Comparison of ENCODE assay signal across 24 cellular contexts in genomic region chr5:159955056-159955624, GRCh38. TPM values are rescaled to one million over a fixed set of nuclear protein-coding genes. Genes with fewer than 3 reads are reported as not detected.
DNase-seq lines count a peak whose midpoint lies in the region; ATAC-seq, FAIRE-seq and TF ChIP-seq lines count a peak whose summit lies in the region.
"Had no signal": no experiment of that assay in that cellular context is flagged by ENCODE, and none has a peak within 500 bp of the region (broad histone marks: within the 10 kb centered on the region; RNA-seq: fewer than 3 reads in every experiment).

No MANE protein-coding gene starts in this region.

- no peak overlapping the region for H3K4me3 Mint-ChIP-seq in stimulated activated memory B cell treated with anti-CD40 and anti-IgM and Interleukin-4, amounts not matched to agents 10 μg/mL and 1 μg/mL and 100 μg/mL, for 72 hours
- H3K4me3 Mint-ChIP-seq in Caco-2 (ENCODE audit: unreplicated experiment): no peak overlapping the region
- H3K4me3 Mint-ChIP-seq: CD4-positive, CD25-positive, alpha-beta regulatory T cell; GM23338; HFFc6 had no signal

- ATAC-seq in HCT116 (peak; percentile 44), HepG2 (no peak)
- ATAC-seq in stimulated activated memory B cell treated with anti-CD40 and anti-IgM and Interleukin-4, amounts not matched to agents 10 μg/mL and 1 μg/mL and 100 μg/mL, for 72 hours: peak; percentile 34
- ATAC-seq in stimulated activated naive CD8-positive, alpha-beta T cell treated with anti-CD3 and anti-CD28 coated beads, Interleukin-15, Interleukin-2, amounts not matched to agents 100 U/mL and 50 U/mL, for 24 hours: no peak
- ATAC-seq: GM12878, GM23338 had no signal

- no peaks in the 10 kb centered on the region for H3K9me2 ChIP-seq in HCT116 (ENCODE audit: insufficient read depth)

- 89 to 92% methylated on average over 6 of the region's 6 CpGs for WGBS in testis, 2 donors
- 1% methylated on average over 6 of the region's 6 CpGs for WGBS in HepG2 (ENCODE audit: low lambda C conversion rate)

- TF ChIP-seq EP300 in HepG2 (IDR thresholded peaks at IDR 0.05; ENCODE audit: low read depth in 2 of 2, low read length in 2 of 2): no peak
- TF ChIP-seq EP300 in HepG2 (CRISPR knock-in tag; IDR thresholded peaks at IDR 0.05; ENCODE audit: borderline replicate concordance): no peak

- H3K27me3 ChIP-seq in HCT116 (ENCODE audit: insufficient read depth, low read length) (no peaks in the 10 kb centered on the region), SJSA1 (replicated peaks) (no peaks in the 10 kb centered on the region), testis (no peaks in the 10 kb centered on the region), HepG2 (ENCODE audit: control insufficient read depth in 1 of 2, insufficient read depth in 2 of 2, low read length in 2 of 2) (peaks cover 1 to 4% of the 10 kb centered on the region in 2 experiments; a peak in 2 of 5 replicates), Caco-2 (replicated peaks; ENCODE audit: control insufficient read depth, insufficient read depth, low read length) (no peaks in the 10 kb centered on the region; the same call in 1 of the 2 replicates)

- peaks cover 0 to 14% of the 10 kb centered on the region in 2 experiments; a peak in 2 of 4 replicates for H3K4me1 ChIP-seq in HCT116 (ENCODE audit: control insufficient read depth in 1 of 2, insufficient read depth in 2 of 2, low read length in 2 of 2)
- H3K4me1 ChIP-seq in SJSA1 (replicated peaks): peaks cover 34% of the 10 kb centered on the region
- no peaks in the 10 kb centered on the region for H3K4me1 ChIP-seq in testis
- H3K4me1 ChIP-seq in HepG2 (ENCODE audit: insufficient read depth, low read length): no peaks in the 10 kb centered on the region
- H3K4me1 ChIP-seq in Caco-2: no peaks in the 10 kb centered on the region
- H3K4me1 ChIP-seq: BE2C had no signal

- intact Hi-C loops in HCT116 (cut with micrococcal nuclease) (no loop called here), testis (cut with DNase I; ENCODE audit: low total_unique reads) (no loop called here), HepG2 (cut with micrococcal nuclease; ENCODE audit: unreplicated experiment) (no loop called here), Caco-2 (cut with micrococcal nuclease; ENCODE audit: unreplicated experiment) (no loop called here)

- FAIRE-seq in HepG2 (lab: Jason Lieb, UNC): no peak
- FAIRE-seq: A204.1, GM12878, H54, HTR-8/SVneo had no signal

- H4K20me1 ChIP-seq in HCT116 (ENCODE audit: insufficient read depth) (no peaks in the 10 kb centered on the region), HepG2 (ENCODE audit: insufficient read depth, low read length) (no peaks in the 10 kb centered on the region)

- in situ Hi-C loops in HepG2 (cut with HindIII; ENCODE audit: extremely low pct_ligation_motif_present, low pct_unique_long_range_greater_than_20kb): no loop called here

- TF ChIP-seq RAD21 in HCT116 (IDR thresholded peaks at IDR 0.05; ENCODE audit: low read depth) (no peak), HepG2 (CRISPR knock-in tag; IDR thresholded peaks at IDR 0.05) (no peak)

- no peak overlapping the region for H3K4me2 ChIP-seq in HCT116 (ENCODE audit: low read length)
- no peak overlapping the region for H3K4me2 ChIP-seq in HepG2 (ENCODE audit: low read depth, low read length)
- H3K4me2 ChIP-seq: GM23338 had no signal

- no peak overlapping the region for H3K27ac ChIP-seq in HCT116 (ENCODE audit: low read depth, low read length)
- H3K27ac ChIP-seq in SJSA1: peak overlapping the region; percentile 23; the same call in 1 of the 2 replicates
- H3K27ac ChIP-seq in testis: no peak overlapping the region
- H3K27ac ChIP-seq in HepG2 (ENCODE audit: extremely low read length, insufficient read depth, low read length): no peak overlapping the region
- H3K27ac ChIP-seq: HL-60 had no signal

- H3K4me3 ChIP-seq in HCT116 (replicated peaks in 1 of 2; ENCODE audit: low read depth in 1 of 2, low read length in 2 of 2) (no peak overlapping the region), SJSA1 (no peak overlapping the region), testis (no peak overlapping the region), HepG2 (replicated peaks in 1 of 3; ENCODE audit: insufficient read depth in 1 of 3, low read depth in 2 of 3, low read length in 3 of 3) (no peak overlapping the region), Caco-2 (ENCODE audit: low read depth, low read length) (no peak overlapping the region)
- H3K4me3 ChIP-seq: GM12878, GM23338 had no signal

- H3K9me3 ChIP-seq in HCT116 (ENCODE audit: control insufficient read depth in 1 of 2, insufficient read depth in 1 of 2, low read depth in 1 of 2, low read length in 2 of 2) (no peaks in the 10 kb centered on the region), SJSA1 (replicated peaks) (no peaks in the 10 kb centered on the region), testis (no peaks in the 10 kb centered on the region), HepG2 (ENCODE audit: low read length) (no peaks in the 10 kb centered on the region), Caco-2 (no peaks in the 10 kb centered on the region)
- H3K9me3 ChIP-seq: BE2C had no signal

- no peak overlapping the region for H2AFZ ChIP-seq in HCT116 (ENCODE audit: low read depth, low read length, poor library complexity, severe bottlenecking)
- H2AFZ ChIP-seq in HepG2 (ENCODE audit: low read length): no peak overlapping the region
- H2AFZ ChIP-seq: GM23338 had no signal

- H3K9ac ChIP-seq in HCT116 (ENCODE audit: low read length): no peak overlapping the region
- H3K9ac ChIP-seq in HepG2 (ENCODE audit: insufficient read depth, low read depth, low read length): no peak overlapping the region

- H3K79me2 ChIP-seq in HCT116 (ENCODE audit: insufficient read depth, low read length): no peaks in the 10 kb centered on the region
- no peaks in the 10 kb centered on the region for H3K79me2 ChIP-seq in HepG2 (ENCODE audit: insufficient read depth, low read length)

- DNase-seq in HCT116 (ENCODE audit: low read depth, low spot score) (no peak), SJSA1 (ENCODE audit: low read depth in 1 of 2, low spot score in 2 of 2) (peak in 1 of 2 experiments; percentile 49), myocyte (ENCODE audit: low read depth) (peak; percentile 54), testis (no peak), HepG2 (ENCODE audit: low spot score) (no peak), Caco-2 (no peak)
- DNase-seq in stimulated activated naive CD8-positive, alpha-beta T cell treated with anti-CD3 and anti-CD28 coated beads, Interleukin-15, Interleukin-2, amounts not matched to agents 100 U/mL and 50 U/mL, for 24 hours: no peak
- DNase-seq: ACHN; BE2C; C1 segment of cervical spinal cord; CD4-positive, CD25-positive, alpha-beta regulatory T cell; DMS153; DND-41; EL; HCEC 1CT; HFFc6; KG1 had no signal

- POLR2A ChIA-PET in HCT116 (lab: Charles Lee) (no interaction called here), HepG2 (lab: Yijun Ruan, JAX) (no interaction called here), Caco-2 (lab: Charles Lee) (no interaction called here)

- H3K27me3 Mint-ChIP-seq in stimulated activated memory B cell treated with anti-CD40 and anti-IgM and Interleukin-4, amounts not matched to agents 10 μg/mL and 1 μg/mL and 100 μg/mL, for 72 hours: peaks cover 3% of the 10 kb centered on the region
- H3K27me3 Mint-ChIP-seq in Caco-2 (ENCODE audit: insufficient read depth, unreplicated experiment): peaks cover 16% of the 10 kb centered on the region

- no peak for TF ChIP-seq POLR2A in HCT116 (IDR thresholded peaks at IDR 0.05; ENCODE audit: borderline replicate concordance, extremely low read depth, insufficient read depth, insufficient read length)
- TF ChIP-seq POLR2A in testis (IDR thresholded peaks at IDR 0.05): no peak
- no peak for TF ChIP-seq POLR2A in HepG2 (IDR thresholded peaks at IDR 0.05; ENCODE audit: insufficient read depth in 1 of 2, low read depth in 2 of 2, low read length in 2 of 2)

- no peaks in the 10 kb centered on the region for H3K9me3 Mint-ChIP-seq in stimulated activated memory B cell treated with anti-CD40 and anti-IgM and Interleukin-4, amounts not matched to agents 10 μg/mL and 1 μg/mL and 100 μg/mL, for 72 hours
- H3K9me3 Mint-ChIP-seq in Caco-2 (ENCODE audit: unreplicated experiment): no peaks in the 10 kb centered on the region
- H3K9me3 Mint-ChIP-seq: CD4-positive, CD25-positive, alpha-beta regulatory T cell; GM23338; HFFc6 had no signal

- TF ChIP-seq CTCF in HCT116 (IDR thresholded peaks at IDR 0.05 in 2 of 3, conservative IDR thresholded peaks at IDR 0.05 in 1 of 3; ENCODE audit: borderline replicate concordance in 1 of 3, insufficient read depth in 1 of 3, low read depth in 2 of 3, low read length in 2 of 3) (no peak), testis (IDR thresholded peaks at IDR 0.05) (no peak), HepG2 (CRISPR knock-in tag; IDR thresholded peaks at IDR 0.05) (no peak), Caco-2 (IDR thresholded peaks at IDR 0.05; ENCODE audit: insufficient read depth in 1 of 2, low read depth in 1 of 2, low read length in 1 of 2, severe bottlenecking in 1 of 2, unreplicated experiment in 1 of 2) (no peak)

- no peak overlapping the region for H3K27ac Mint-ChIP-seq in stimulated activated memory B cell treated with anti-CD40 and anti-IgM and Interleukin-4, amounts not matched to agents 10 μg/mL and 1 μg/mL and 100 μg/mL, for 72 hours
- no peak overlapping the region for H3K27ac Mint-ChIP-seq in Caco-2 (ENCODE audit: unreplicated experiment)
- H3K27ac Mint-ChIP-seq: GM23338, HFFc6 had no signal

- CTCF ChIA-PET in HCT116 (lab: Charles Lee) (no interaction called here), HepG2 (lab: Yijun Ruan, JAX; ENCODE audit: low intra/inter-chr PET ratio, low total read pairs) (no interaction called here), Caco-2 (lab: Charles Lee) (no interaction called here)

- H3K36me3 ChIP-seq in HCT116 (ENCODE audit: control insufficient read depth in 1 of 2, insufficient read depth in 2 of 2, low read length in 2 of 2) (no peaks in the 10 kb centered on the region), SJSA1 (no peaks in the 10 kb centered on the region), testis (ENCODE audit: low read depth, missing control alignments) (no peaks in the 10 kb centered on the region), HepG2 (replicated peaks in 1 of 2; ENCODE audit: control insufficient read depth in 1 of 2, insufficient read depth in 2 of 2, low read length in 2 of 2) (no peaks in the 10 kb centered on the region), Caco-2 (ENCODE audit: control insufficient read depth, insufficient read depth, low read length) (no peaks in the 10 kb centered on the region)
- H3K36me3 ChIP-seq: BE2C had no signal

- no peaks in the 10 kb centered on the region for H3K4me1 Mint-ChIP-seq in stimulated activated memory B cell treated with anti-CD40 and anti-IgM and Interleukin-4, amounts not matched to agents 10 μg/mL and 1 μg/mL and 100 μg/mL, for 72 hours
- no peaks in the 10 kb centered on the region for H3K4me1 Mint-ChIP-seq in Caco-2 (ENCODE audit: low read depth, unreplicated experiment)
- H3K4me1 Mint-ChIP-seq: GM23338 had no signal

- BruUV-seq in HCT116 (replicated peaks; lab: Mats Ljungman, UMichigan): no TSS peak
- no TSS peak for BruUV-seq in HepG2 (replicated peaks; lab: Mats Ljungman, UMichigan)
- BruUV-seq in Caco-2 (replicated peaks; lab: Mats Ljungman, UMichigan): no TSS peak

- RAD21 ChIA-PET in HCT116 (lab: Charles Lee; ENCODE audit: low non-redundant PET in 1 of 2, low total read pairs in 2 of 2, uncharacterized antibody in 2 of 2, unreplicated experiment in 2 of 2): no interaction called here

- H3K36me3 Mint-ChIP-seq in stimulated activated memory B cell treated with anti-CD40 and anti-IgM and Interleukin-4, amounts not matched to agents 10 μg/mL and 1 μg/mL and 100 μg/mL, for 72 hours: no peaks in the 10 kb centered on the region
- no peaks in the 10 kb centered on the region for H3K36me3 Mint-ChIP-seq in Caco-2 (ENCODE audit: insufficient read depth, unreplicated experiment)
- H3K36me3 Mint-ChIP-seq: CD4-positive, CD25-positive, alpha-beta regulatory T cell had no signal

RNA-seq across cellular contexts. Expression of gene ADRA1B, which starts 38.9 kb away (rescaled TPM):
- total RNA-seq in HCT116 (2021; ENCODE audit: unreplicated experiment) (not detected), myocyte (9.0 and 9.2 TPM in 2 replicates), testis (1 to 10 TPM in 1 of 2 donors, under 1 TPM in 1; 0.93 to 1.2 TPM), HepG2 (2016; rRNA removed; fragmentation: Illumina TruSeq; extraction: Trizol) (not detected in 2 replicates), Caco-2 (2022) (not detected in 2 replicates)
- 0.04 and 0.16 TPM in 2 replicates for polyA plus RNA-seq in HCT116 (2012)
- 2.8 and 4.4 TPM in 2 replicates for total RNA-seq in SJSA1 (2014; rRNA removed; shearing (Covaris generic))
- 3.2 TPM for polyA plus RNA-seq in myocyte (2012)
- polyA plus RNA-seq in testis (ENCODE audit: insufficient read depth, low read depth, low replicate concordance) (1.1 TPM), HepG2 (2011; rRNA removed) (not detected in 2 replicates)
- not detected in 2 replicates for total RNA-seq in HepG2 (2016; cell fraction: cytosol; rRNA removed; fragmentation: Illumina TruSeq; extraction: Trizol; ENCODE audit: low read depth)
- not detected in 2 replicates for total RNA-seq in HepG2 (2016; cell fraction: insoluble cytoplasmic fraction; rRNA removed; fragmentation: Illumina TruSeq; extraction: Trizol)
- total RNA-seq in HepG2 (2016; cell fraction: membrane; rRNA removed; fragmentation: Illumina TruSeq; extraction: Trizol): not detected in 2 replicates
- total RNA-seq in HepG2 (2016; cell fraction: nucleus; rRNA removed; fragmentation: Illumina TruSeq; extraction: Trizol): not detected in 2 replicates
- polyA plus RNA-seq in HepG2 (2011; cell fraction: cytosol; rRNA removed): not detected in 2 replicates
- polyA plus RNA-seq in HepG2 (2011; cell fraction: nucleus; rRNA removed): not detected in 2 replicates
- polyA plus RNA-seq in HepG2 (2012): not detected in 2 replicates
- not detected in 2 replicates for polyA plus RNA-seq in HepG2 (2016; cell fraction: cytosol; fragmentation: Illumina TruSeq; extraction: Trizol; ENCODE audit: low read depth)
- polyA plus RNA-seq in HepG2 (2016; cell fraction: insoluble cytoplasmic fraction; fragmentation: Illumina TruSeq; extraction: Trizol; ENCODE audit: low read depth): not detected in 2 replicates
- not detected in 2 replicates for polyA plus RNA-seq in HepG2 (2016; cell fraction: membrane; fragmentation: Illumina TruSeq; extraction: Trizol; ENCODE audit: low read depth)
- not detected in 2 replicates for polyA plus RNA-seq in HepG2 (2016; cell fraction: nucleus; fragmentation: Illumina TruSeq; extraction: Trizol; ENCODE audit: insufficient read depth, low read depth)
- 0.14 TPM in 1 of 2 replicates, not detected in the other for polyA minus RNA-seq in HepG2 (2011; rRNA and poly(A)+ RNA removed; ENCODE audit: low replicate concordance)
- not detected in 2 replicates for polyA minus RNA-seq in HepG2 (2011; cell fraction: cytosol; rRNA and poly(A)+ RNA removed)
- polyA minus RNA-seq in HepG2 (2011; cell fraction: nucleus; rRNA and poly(A)+ RNA removed): not detected in 2 replicates
- total RNA-seq: CD4-positive, CD25-positive, alpha-beta regulatory T cell; GM12878; GM23338 had no signal
- polyA plus RNA-seq: CD4-positive, CD25-positive, alpha-beta regulatory T cell; GM23338 had no signal

RNA-seq across cellular contexts. Expression of gene TTC1, which starts 53.8 kb away (rescaled TPM):
- total RNA-seq in HCT116 (2021; ENCODE audit: unreplicated experiment): 48.1 TPM
- polyA plus RNA-seq in HCT116 (2012): 26.9 and 35.1 TPM in 2 replicates
- total RNA-seq in SJSA1 (2014; rRNA removed; shearing (Covaris generic)): 97.9 and 101 TPM in 2 replicates
- 71.2 and 72.0 TPM in 2 replicates for total RNA-seq in myocyte
- 64.3 TPM for polyA plus RNA-seq in myocyte (2012)
- 10 to 100 TPM; 38.2 to 50.2 TPM for total RNA-seq in testis
- 50.3 TPM for polyA plus RNA-seq in testis (ENCODE audit: insufficient read depth, low read depth, low replicate concordance)
- total RNA-seq in HepG2 (2016; rRNA removed; fragmentation: Illumina TruSeq; extraction: Trizol): 72.1 and 104 TPM in 2 replicates
- 19.3 and 21.9 TPM in 2 replicates for total RNA-seq in HepG2 (2016; cell fraction: cytosol; rRNA removed; fragmentation: Illumina TruSeq; extraction: Trizol; ENCODE audit: low read depth)
- total RNA-seq in HepG2 (2016; cell fraction: insoluble cytoplasmic fraction; rRNA removed; fragmentation: Illumina TruSeq; extraction: Trizol): 69.2 and 107 TPM in 2 replicates
- total RNA-seq in HepG2 (2016; cell fraction: membrane; rRNA removed; fragmentation: Illumina TruSeq; extraction: Trizol): 24.6 and 25.7 TPM in 2 replicates
- total RNA-seq in HepG2 (2016; cell fraction: nucleus; rRNA removed; fragmentation: Illumina TruSeq; extraction: Trizol): 28.3 and 31.8 TPM in 2 replicates
- polyA plus RNA-seq in HepG2 (2011; rRNA removed): 15.2 and 16.1 TPM in 2 replicates
- polyA plus RNA-seq in HepG2 (2011; cell fraction: cytosol; rRNA removed): 10.5 and 13.3 TPM in 2 replicates
- polyA plus RNA-seq in HepG2 (2011; cell fraction: nucleus; rRNA removed): 6.2 and 8.3 TPM in 2 replicates
- polyA plus RNA-seq in HepG2 (2012): 23.2 and 26.0 TPM in 2 replicates
- polyA plus RNA-seq in HepG2 (2016; cell fraction: cytosol; fragmentation: Illumina TruSeq; extraction: Trizol; ENCODE audit: low read depth): 10.3 TPM in 2 replicates
- 106 and 107 TPM in 2 replicates for polyA plus RNA-seq in HepG2 (2016; cell fraction: insoluble cytoplasmic fraction; fragmentation: Illumina TruSeq; extraction: Trizol; ENCODE audit: low read depth)
- 15.9 and 17.3 TPM in 2 replicates for polyA plus RNA-seq in HepG2 (2016; cell fraction: membrane; fragmentation: Illumina TruSeq; extraction: Trizol; ENCODE audit: low read depth)
- 37.7 and 41.1 TPM in 2 replicates for polyA plus RNA-seq in HepG2 (2016; cell fraction: nucleus; fragmentation: Illumina TruSeq; extraction: Trizol; ENCODE audit: insufficient read depth, low read depth)
- polyA minus RNA-seq in HepG2 (2011; rRNA and poly(A)+ RNA removed; ENCODE audit: low replicate concordance): 16.7 and 45.6 TPM in 2 replicates
- 8.1 and 9.6 TPM in 2 replicates for polyA minus RNA-seq in HepG2 (2011; cell fraction: cytosol; rRNA and poly(A)+ RNA removed)
- 15.7 and 18.4 TPM in 2 replicates for polyA minus RNA-seq in HepG2 (2011; cell fraction: nucleus; rRNA and poly(A)+ RNA removed)
- total RNA-seq in Caco-2 (2022): 50.3 and 53.0 TPM in 2 replicates

Comparison
In these comparisons a context has a peak if more than half of its experiments do, and no peak if none do; other contexts are left out.
1. ATAC-seq: peak in HCT116 (single experiment) and stimulated activated memory B cell treated with anti-CD40 and anti-IgM and Interleukin-4, amounts not matched to agents 10 μg/mL and 1 μg/mL and 100 μg/mL, for 72 hours (single experiment); none in HepG2 (single experiment) and stimulated activated naive CD8-positive, alpha-beta T cell treated with anti-CD3 and anti-CD28 coated beads, Interleukin-15, Interleukin-2, amounts not matched to agents 100 U/mL and 50 U/mL, for 24 hours (single experiment).
2. Of the 20 proteins assayed by ChIP-seq in both HepG2 and HCT116: peak only in HepG2: none; only in HCT116: TCF7L2; in both: none; in neither: 19.